Comparison of ENCODE assay signal across 3 cellular contexts in the genomic region with DNA sequence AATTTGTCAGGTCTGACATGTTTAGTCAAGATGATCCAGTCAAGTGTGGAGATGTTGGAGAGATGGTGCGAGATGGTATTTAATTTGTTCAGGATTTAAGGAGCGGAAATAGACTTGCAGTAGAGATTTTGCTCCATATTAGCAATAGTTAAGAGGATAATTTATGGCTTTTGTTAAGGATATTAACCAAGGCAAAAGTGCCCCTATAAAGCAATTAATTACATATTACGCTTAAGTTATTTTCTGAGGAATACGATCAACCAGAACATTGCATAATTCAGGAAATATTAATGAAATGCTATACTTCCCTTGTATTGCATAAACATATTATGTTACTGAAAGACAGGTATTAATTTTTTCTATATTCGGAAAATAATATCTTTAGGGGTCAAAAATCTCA.
"Had no signal": no experiment of that assay in that cellular context is flagged by ENCODE, and none has a peak within 500 bp of the region (broad histone marks: within the 10 kb centered on the region; RNA-seq: fewer than 3 reads in every experiment).

No MANE protein-coding gene starts in this region.

- ATAC-seq: GM12878 had no signal

- H3K4me3 ChIP-seq: GM12878 had no signal

- DNase-seq: GDM1, GF-D8 had no signal
